Comparison of ENCODE assay signal across 19 cellular contexts in the genomic region with DNA sequence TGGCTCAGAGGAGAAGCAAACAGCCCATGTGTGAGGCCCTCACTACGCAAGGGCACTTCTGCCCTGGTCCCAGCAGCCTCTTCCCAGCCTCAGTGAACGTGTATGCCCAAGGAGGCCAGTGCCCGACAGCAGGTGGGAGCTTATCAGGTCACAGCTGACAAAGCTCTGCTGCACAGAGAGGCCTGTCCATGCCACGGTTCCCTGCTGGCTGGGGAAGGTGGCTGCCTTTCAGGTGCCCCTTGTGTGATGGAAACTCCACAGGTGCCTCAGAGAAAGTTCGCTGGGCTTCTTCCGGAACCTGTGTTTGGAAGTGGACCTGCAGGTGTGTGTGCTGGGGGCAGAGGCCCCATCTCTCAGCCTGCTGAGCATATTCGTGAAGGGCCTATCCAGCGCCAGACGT. TPM values are rescaled to one million over a fixed set of nuclear protein-coding genes. Genes with fewer than 3 reads are reported as not detected.
A peak's percentile ranks its signal among the peaks of the same experiment; 100 is the strongest.
DNase-seq lines count a peak whose midpoint lies in the region; ATAC-seq, FAIRE-seq and TF ChIP-seq lines count a peak whose summit lies in the region.
"Had no signal": no experiment of that assay in that cellular context is flagged by ENCODE, and none has a peak within 500 bp of the region (broad histone marks: within the 10 kb centered on the region; RNA-seq: fewer than 3 reads in every experiment).

No MANE protein-coding gene starts in this region.

- H3K27me3 ChIP-seq in H1 (replicated peaks in 1 of 4; ENCODE audit: control insufficient read depth in 3 of 4, extremely low read depth in 1 of 4, insufficient read depth in 3 of 4, low read length in 3 of 4) (no peaks in the 10 kb centered on the region), endodermal cell (ENCODE audit: control insufficient read depth, insufficient read depth, low read length, poor library complexity, severe bottlenecking) (no peaks in the 10 kb centered on the region)
- H3K27me3 ChIP-seq: BLaER1 treated with 17β-estradiol and CSF1 and Interleukin-3, amounts not matched to agents 10 nM and 100 nM had no signal

- 84% methylated on average over 9 of the region's 9 CpGs; no CpG with 5 or more reads in 1 of the 2 experiments for WGBS in H1 (ENCODE audit: extremely low coverage in 1 of 2, insufficient coverage in 1 of 2, insufficient read length in 1 of 2, insufficient replicate concordance in 2 of 2, low coverage in 1 of 2, low lambda C conversion rate in 2 of 2, missing lambda C conversion rate in 1 of 2), 2 experiments
- WGBS in endodermal cell (ENCODE audit: insufficient coverage in 1 of 2, insufficient read length in 1 of 2), 2 experiments, result 90 to 94% methylated on average over 2 to 9 of the region's 9 CpGs

- H3K18ac ChIP-seq in H1 (ENCODE audit: extremely low read depth, low read length), result no peak overlapping the region

- peaks cover 4% of the 10 kb centered on the region; the same call in 1 of the 2 replicates for H3K23me2 ChIP-seq in H1 (ENCODE audit: low read depth, low read length)

- no peak overlapping the region for H2AK5ac ChIP-seq in H1 (ENCODE audit: low read depth, low read length)

- FAIRE-seq in H1 (lab: Jason Lieb, UNC), result no peak

- intact Hi-C loops in posterior vena cava (cut with DNase I), result no loop called here

- H4K20me1 ChIP-seq in H1 (replicated peaks in 1 of 2; ENCODE audit: control insufficient read depth in 1 of 2, insufficient read depth in 2 of 2, low read length in 2 of 2), result no peaks in the 10 kb centered on the region
- H4K20me1 ChIP-seq: BLaER1 treated with 17β-estradiol and CSF1 and Interleukin-3, amounts not matched to agents 10 nM and 100 nM had no signal

- peak overlapping the region; percentile 27; the same call in 1 of the 2 replicates for H2BK12ac ChIP-seq in H1 (ENCODE audit: low read depth, low read length)

- H2BK20ac ChIP-seq in H1 (ENCODE audit: low read length), result no peak overlapping the region

- H2BK15ac ChIP-seq in H1 (ENCODE audit: low read length), result no peak overlapping the region

- H4K8ac ChIP-seq in H1 (ENCODE audit: extremely low read depth, insufficient read depth, low read length), result no peak overlapping the region

- TF ChIP-seq POLR2A in H1 (IDR thresholded peaks at IDR 0.05; ENCODE audit: control extremely low read depth in 1 of 2, low read depth in 2 of 2, low read length in 2 of 2), result no peak

- no peak for TF ChIP-seq EP300 in H1 (IDR thresholded peaks at IDR 0.05; ENCODE audit: borderline replicate concordance in 1 of 2, low read depth in 2 of 2, low read length in 2 of 2)

- H3K79me2 ChIP-seq in H1 (ENCODE audit: control insufficient read depth in 1 of 2, insufficient read depth in 2 of 2, low read length in 2 of 2), result no peaks in the 10 kb centered on the region

- peaks cover 28% of the 10 kb centered on the region for H3K4me1 Mint-ChIP-seq in activated T-cell treated with anti-CD3 and anti-CD28 coated beads, Interleukin-2, amount 50 U/mL, for 24 hours (ENCODE audit: low read depth)
- H3K4me1 Mint-ChIP-seq in activated T-cell treated with anti-CD3 and anti-CD28 coated beads, Interleukin-2, amount 50 U/mL, for 4 hours (ENCODE audit: low read depth), result peaks cover 21% of the 10 kb centered on the region
- peaks cover 12 to 40% (median 23%) of the 10 kb centered on the region in 4 donors for H3K4me1 Mint-ChIP-seq in naive thymus-derived CD8-positive, alpha-beta T cell
- H3K4me1 Mint-ChIP-seq in endodermal cell, result no peaks in the 10 kb centered on the region

- no peak overlapping the region for H3K9ac ChIP-seq in H1 (replicated peaks in 1 of 4; ENCODE audit: extremely low read depth in 1 of 4, low read depth in 3 of 4, low read length in 3 of 4)
- no peak overlapping the region for H3K9ac ChIP-seq in endodermal cell (ENCODE audit: extremely low read depth, low read length, poor library complexity, severe bottlenecking)
- H3K9ac ChIP-seq: BLaER1 treated with 17β-estradiol and CSF1 and Interleukin-3, amounts not matched to agents 10 nM and 100 nM had no signal

- H3K27me3 Mint-ChIP-seq in activated T-cell treated with anti-CD3 and anti-CD28 coated beads, Interleukin-2, amount 50 U/mL, for 24 hours, result no peaks in the 10 kb centered on the region
- no peaks in the 10 kb centered on the region for H3K27me3 Mint-ChIP-seq in activated T-cell treated with anti-CD3 and anti-CD28 coated beads, Interleukin-2, amount 50 U/mL, for 4 hours (ENCODE audit: low read depth)
- no peaks in the 10 kb centered on the region for H3K27me3 Mint-ChIP-seq in naive thymus-derived CD8-positive, alpha-beta T cell
- H3K27me3 Mint-ChIP-seq in endodermal cell (ENCODE audit: insufficient read depth), result peaks cover 6% of the 10 kb centered on the region

- no peaks in the 10 kb centered on the region for H3K79me1 ChIP-seq in H1 (ENCODE audit: low read depth, low read length)

- no peak overlapping the region for H3K23ac ChIP-seq in H1 (ENCODE audit: insufficient read length)

- no peak overlapping the region for H2BK5ac ChIP-seq in H1 (ENCODE audit: low read depth, low read length)

- peaks cover 4 to 11% of the 10 kb centered on the region in 2 experiments; a peak in 3 of 4 replicates for H3K9me3 ChIP-seq in H1 (ENCODE audit: insufficient read depth in 2 of 2, low read depth in 1 of 2, low read length in 1 of 2)
- peaks cover 14% of the 10 kb centered on the region for H3K9me3 ChIP-seq in endodermal cell (ENCODE audit: control insufficient read depth, low read length)
- H3K9me3 ChIP-seq: HAP-1 had no signal

- H3K36me3 Mint-ChIP-seq in activated T-cell treated with anti-CD3 and anti-CD28 coated beads, Interleukin-2, amount 50 U/mL, for 24 hours (ENCODE audit: low read depth), result peaks cover 6% of the 10 kb centered on the region
- peaks cover under 1% of the 10 kb centered on the region for H3K36me3 Mint-ChIP-seq in activated T-cell treated with anti-CD3 and anti-CD28 coated beads, Interleukin-2, amount 50 U/mL, for 4 hours (ENCODE audit: insufficient read depth)
- peaks cover 3 to 6% (median 6%) of the 10 kb centered on the region in 3 donors for H3K36me3 Mint-ChIP-seq in naive thymus-derived CD8-positive, alpha-beta T cell
- H3K36me3 Mint-ChIP-seq in endodermal cell (ENCODE audit: low read depth), result no peaks in the 10 kb centered on the region

- H3K4me3 Mint-ChIP-seq in activated T-cell treated with anti-CD3 and anti-CD28 coated beads, Interleukin-2, amount 50 U/mL, for 24 hours, result no peak overlapping the region
- no peak overlapping the region for H3K4me3 Mint-ChIP-seq in activated T-cell treated with anti-CD3 and anti-CD28 coated beads, Interleukin-2, amount 50 U/mL, for 4 hours
- no peak overlapping the region for H3K4me3 Mint-ChIP-seq in naive thymus-derived CD8-positive, alpha-beta T cell
- no peak overlapping the region for H3K4me3 Mint-ChIP-seq in endodermal cell
- H3K4me3 Mint-ChIP-seq: B cell; CD8-positive, alpha-beta T cell had no signal

- ATAC-seq in activated T-cell treated with anti-CD3 and anti-CD28 coated beads, Interleukin-2, amount 50 U/mL, for 4 hours, result no peak
- no peak for ATAC-seq in naive thymus-derived CD8-positive, alpha-beta T cell
- ATAC-seq: CD8-positive, alpha-beta T cell had no signal

- H4K91ac ChIP-seq in H1 (replicated peaks; ENCODE audit: insufficient read length, low read length), result no peak overlapping the region

- no peak overlapping the region for H3K4me2 ChIP-seq in H1 (ENCODE audit: insufficient read depth in 1 of 2, low read depth in 2 of 2, low read length in 2 of 2)

- no peak overlapping the region for H3K14ac ChIP-seq in H1 (ENCODE audit: insufficient read length)

- H3K36me3 ChIP-seq in H1 (ENCODE audit: control insufficient read depth in 2 of 4, insufficient read depth in 4 of 4, low read length in 3 of 4) (no peaks in the 10 kb centered on the region), endodermal cell (ENCODE audit: control insufficient read depth, insufficient read depth, low read length) (no peaks in the 10 kb centered on the region)
- H3K36me3 ChIP-seq: HAP-1 had no signal

- no peak overlapping the region for H2AFZ ChIP-seq in H1 (ENCODE audit: low read length)

- H3K4me3 ChIP-seq in H1 (ENCODE audit: extremely low read depth in 1 of 4, insufficient read depth in 2 of 4, low read depth in 3 of 4, low read length in 4 of 4), result no peak overlapping the region
- H3K4me3 ChIP-seq in endodermal cell (ENCODE audit: low read length), result no peak overlapping the region
- H3K4me3 ChIP-seq: BLaER1 treated with 17β-estradiol and CSF1 and Interleukin-3, amounts not matched to agents 10 nM and 100 nM; HAP-1 had no signal

- H3K4me1 ChIP-seq in H1 (replicated peaks in 1 of 4; ENCODE audit: control insufficient read depth in 3 of 4, insufficient read depth in 4 of 4, low read length in 3 of 4), result no peaks in the 10 kb centered on the region
- H3K4me1 ChIP-seq in endodermal cell (ENCODE audit: control insufficient read depth, insufficient read depth, low read length), result no peaks in the 10 kb centered on the region
- H3K4me1 ChIP-seq: HAP-1 had no signal

- no peak for TF ChIP-seq CTCF in H1 (IDR thresholded peaks at IDR 0.05; ENCODE audit: control extremely low read depth in 1 of 3, insufficient read depth in 1 of 3, low read depth in 1 of 3, low read length in 3 of 3)
- no peak for TF ChIP-seq CTCF in endodermal cell (conservative IDR thresholded peaks at IDR 0.05)

- H4K5ac ChIP-seq in H1 (ENCODE audit: insufficient read length, low read depth, low read length), result no peak overlapping the region

- peaks cover 11% of the 10 kb centered on the region for H3K9me3 Mint-ChIP-seq in activated T-cell treated with anti-CD3 and anti-CD28 coated beads, Interleukin-2, amount 50 U/mL, for 24 hours
- H3K9me3 Mint-ChIP-seq in activated T-cell treated with anti-CD3 and anti-CD28 coated beads, Interleukin-2, amount 50 U/mL, for 4 hours, result peaks cover under 1% of the 10 kb centered on the region
- peaks cover 0 to 11% (median 4%) of the 10 kb centered on the region in 9 donors for H3K9me3 Mint-ChIP-seq in naive thymus-derived CD8-positive, alpha-beta T cell
- H3K9me3 Mint-ChIP-seq in endodermal cell, result peaks cover 16% of the 10 kb centered on the region

- CTCF ChIA-PET in H1 (lab: Charles Lee; ENCODE audit: partially characterized antibody), result interaction anchor here (0.8 to 3.5 kb wide), 6 partner anchors 11 to 187 kb away, joined by 3 to 15 read pairs (median 4); a partner anchor contains a TSS

- H3K27ac Mint-ChIP-seq in activated T-cell treated with anti-CD3 and anti-CD28 coated beads, Interleukin-2, amount 50 U/mL, for 24 hours, result peak overlapping the region; percentile 12
- peak overlapping the region in 6 of 10 donors; percentile 11 to 76 (median 62) for H3K27ac Mint-ChIP-seq in naive thymus-derived CD8-positive, alpha-beta T cell
- no peak overlapping the region for H3K27ac Mint-ChIP-seq in endodermal cell
- H3K27ac Mint-ChIP-seq: B cell; CD8-positive, alpha-beta T cell had no signal

- POLR2A ChIA-PET in H1 (lab: Charles Lee; ENCODE audit: partially characterized antibody), result no interaction called here
- POLR2A ChIA-PET in naive thymus-derived CD8-positive, alpha-beta T cell (lab: Charles Lee), result no interaction called here

- TF ChIP-seq RAD21 in H1 (IDR thresholded peaks at IDR 0.05 in 1 of 2, conservative IDR thresholded peaks at IDR 0.05 in 1 of 2; ENCODE audit: low read depth in 2 of 2, low read length in 2 of 2), result no peak

- no peak overlapping the region for H2BK120ac ChIP-seq in H1 (replicated peaks; ENCODE audit: low read depth, low read length)

- H3K27ac ChIP-seq in H1 (ENCODE audit: low read depth, low read length) (no peak overlapping the region), endodermal cell (ENCODE audit: low read depth, low read length) (no peak overlapping the region)
- H3K27ac ChIP-seq: BLaER1 treated with 17β-estradiol and CSF1 and Interleukin-3, amounts not matched to agents 10 nM and 100 nM had no signal

- no peak for DNase-seq in activated T-cell treated with anti-CD3 and anti-CD28 coated beads, Interleukin-2, amount 50 U/mL, for 24 hours
- no peak for DNase-seq in activated T-cell treated with anti-CD3 and anti-CD28 coated beads, Interleukin-2, amount 50 U/mL, for 4 hours
- DNase-seq in H1 (ENCODE audit: low read depth in 1 of 2, low spot score in 2 of 2) (no peak), posterior vena cava (ENCODE audit: low spot score) (peak; percentile 67), NCI-H446 (lab: John Stamatoyannopoulos, UW) (no peak), endodermal cell (no peak)
- no peak for DNase-seq in naive thymus-derived CD8-positive, alpha-beta T cell
- DNase-seq: 8988T; Calu3; CD8-positive, alpha-beta T cell; DMS79 treated with DMSO at 0.1 percent for 48 hours; GF-D8 had no signal

- no peak overlapping the region for H3K4ac ChIP-seq in H1 (replicated peaks; ENCODE audit: insufficient read length, low read depth, low read length)

- no peak overlapping the region for H3K56ac ChIP-seq in H1 (replicated peaks; ENCODE audit: insufficient read length, low read depth, low read length)

RNA-seq across cellular contexts. Expression of a gene that starts 47.3 kb away (rescaled TPM):
- total RNA-seq in activated T-cell treated with anti-CD3 and anti-CD28 coated beads, Interleukin-2, amount 50 U/mL, for 4 hours, result under 1 TPM in 2 of 3 donors, not detected in 1; 0.05 to 0.13 TPM
- total RNA-seq in H1 (2021; fragmentation: NEBNext Ultra II Directional; extraction: Animal tissue kit (Norgen Biotek cat#: 25700)), result not detected in 2 replicates
- not detected in 2 replicates for polyA plus RNA-seq in H1 (2011; rRNA removed)
- not detected for polyA plus RNA-seq in H1 (2011; cell fraction: cytosol; rRNA removed)
- not detected for polyA plus RNA-seq in H1 (2011; cell fraction: nucleus; rRNA removed)
- polyA plus RNA-seq in H1 (2012, experiment 1 of 2), result 0.06 to 0.08 TPM (median 0.08 TPM) in 3 of 4 replicates, not detected in the other
- polyA plus RNA-seq in H1 (2012, experiment 2 of 2), result not detected
- polyA plus RNA-seq in H1 (2013, experiment 1 of 2), result not detected
- not detected for polyA plus RNA-seq in H1 (2013, experiment 2 of 2)
- not detected in 2 replicates for polyA minus RNA-seq in H1 (2011; rRNA and poly(A)+ RNA removed)
- polyA minus RNA-seq in H1 (2011; cell fraction: cytosol; rRNA and poly(A)+ RNA removed), result not detected
- polyA minus RNA-seq in H1 (2011; cell fraction: nucleus; rRNA and poly(A)+ RNA removed), result not detected
- 10 to 100 TPM; 10.5 to 10.6 TPM for total RNA-seq in naive thymus-derived CD8-positive, alpha-beta T cell
- polyA plus RNA-seq in naive thymus-derived CD8-positive, alpha-beta T cell, result 10 to 100 TPM in 1 of 3 donors, 1 to 10 TPM in 2; 2.8 to 11.8 (median 5.4) TPM
- not detected for total RNA-seq in posterior vena cava
- total RNA-seq in endodermal cell, result not detected
- 0.32 TPM for polyA plus RNA-seq in endodermal cell (2013, experiment 1 of 2)
- polyA plus RNA-seq in endodermal cell (2013, experiment 2 of 2), result 0.62 TPM
- total RNA-seq: A673, B cell, Calu3, H4, HT-29 had no signal
- polyA plus RNA-seq: AG04450 had no signal

Comparison
In these comparisons a context has a peak if more than half of its experiments do, and no peak if none do; other contexts are left out.
1. RNA of a gene that starts 47.3 kb away (total RNA-seq): 10.5 to 10.6 TPM in naive thymus-derived CD8-positive, alpha-beta T cell; 0.05 to 0.13 TPM in activated T-cell treated with anti-CD3 and anti-CD28 coated beads, Interleukin-2, amount 50 U/mL, for 4 hours, not detected in endodermal cell, not detected in H1 and not detected in posterior vena cava; every median in the first group is over 10 times any median in the second.